In genomic region chr9:33202018-33202417, GRCh38 we compare ENCODE assay signal across 1 cellular context.
TF ChIP-seq lines count a peak whose summit lies in the region.

No MANE protein-coding gene starts in this region.

TF ChIP-seq in GM23338, 12 proteins besides CTCF, POLR2A, EP300 and RAD21 (continued from another document):
- TF ChIP-seq ZNF462 (CRISPR knock-in tag; IDR thresholded peaks at IDR 0.05) (no peak), REST (IDR thresholded peaks at IDR 0.05; ENCODE audit: unreplicated experiment) (no peak), STAT1 (IDR thresholded peaks at IDR 0.05; ENCODE audit: unreplicated experiment) (no peak), EZH2phosphoT487 (IDR thresholded peaks at IDR 0.05; ENCODE audit: unreplicated experiment) (no peak), POLR2AphosphoS5 (IDR thresholded peaks at IDR 0.05; ENCODE audit: low read depth) (no peak)
